8 cellular contexts compared by ENCODE assay signal in genomic region chr2:96773922-96774321, GRCh38. TPM values are rescaled to one million over a fixed set of nuclear protein-coding genes. Genes with fewer than 3 reads are reported as not detected.
A peak's percentile ranks its signal among the peaks of the same experiment; 100 is the strongest.
DNase-seq lines count a peak whose midpoint lies in the region; ATAC-seq and TF ChIP-seq lines count a peak whose summit lies in the region.

No MANE protein-coding gene starts in this region.

- ATAC-seq in GM19463 (IDR thresholded peaks at IDR 0.05; ENCODE audit: unreplicated experiment) = peak; percentile 33

- DNase-seq in NCI-H69 (lab: John Stamatoyannopoulos, UW) (peak; percentile 74), prostate gland (ENCODE audit: low spot score) (peak; percentile 37), MG63 (no peak), erythroblast (lab: John Stamatoyannopoulos, UW) (no peak), GM23248 (no peak), HAP-1 (ENCODE audit: low spot score in 2 of 2) (no peak)
- peak; percentile 70 for DNase-seq in activated naive CD4-positive, alpha-beta T cell treated with anti-CD3 and anti-CD28 coated beads for 36 hours

- WGBS in prostate gland = 47% methylated on average over 7 of the region's 7 CpGs
- 93 to 98% methylated on average over 7 of the region's 7 CpGs for WGBS in GM23248 (ENCODE audit: low coverage in 1 of 2, low lambda C conversion rate in 2 of 2, missing lambda C conversion rate in 2 of 2), 2 experiments

- no peaks in the 10 kb centered on the region for H3K9me3 ChIP-seq in prostate gland
- H3K9me3 ChIP-seq in MG63 = no peaks in the 10 kb centered on the region
- no peaks in the 10 kb centered on the region for H3K9me3 ChIP-seq in GM23248 (ENCODE audit: low read depth)
- H3K9me3 ChIP-seq in HAP-1 = no peaks in the 10 kb centered on the region

- CTCF ChIA-PET in activated naive CD4-positive, alpha-beta T cell treated with anti-CD3 and anti-CD28 coated beads for 36 hours (lab: Charles Lee) = interaction anchor here (0.5 to 2.8 kb wide), 6 partner anchors 11 to 552 kb away, joined by 3 to 46 read pairs (median 4); partner anchors contain the start of genes ANKRD39 and CNNM4

- H3K27ac Mint-ChIP-seq in activated naive CD4-positive, alpha-beta T cell treated with anti-CD3 and anti-CD28 coated beads for 36 hours = peak overlapping the region; percentile 61

- no peak overlapping the region for H3K9ac ChIP-seq in GM23248

- peaks cover 3% of the 10 kb centered on the region for H3K4me1 ChIP-seq in prostate gland (replicated peaks)
- H3K4me1 ChIP-seq in GM23248 (ENCODE audit: insufficient read depth) = no peaks in the 10 kb centered on the region
- H3K4me1 ChIP-seq in HAP-1 = no peaks in the 10 kb centered on the region

- H3F3A ChIP-seq in GM23248 (ENCODE audit: insufficient read depth) = no peaks in the 10 kb centered on the region

- no peaks in the 10 kb centered on the region for H3K27me3 Mint-ChIP-seq in activated naive CD4-positive, alpha-beta T cell treated with anti-CD3 and anti-CD28 coated beads for 36 hours (ENCODE audit: low read depth)

- H3K9me2 ChIP-seq in GM23248 (ENCODE audit: insufficient read depth) = no peaks in the 10 kb centered on the region

- H3K36me3 ChIP-seq in prostate gland (no peaks in the 10 kb centered on the region), MG63 (no peaks in the 10 kb centered on the region), GM23248 (ENCODE audit: low read depth) (no peaks in the 10 kb centered on the region), HAP-1 (replicated peaks) (no peaks in the 10 kb centered on the region)

- peak in 2 of 4 experiments; percentile 31 to 35 for TF ChIP-seq CTCF in prostate gland (IDR thresholded peaks at IDR 0.05)

- H3K4me3 ChIP-seq in prostate gland (peak overlapping the region; percentile 4 to 9), MG63 (no peak overlapping the region), GM23248 (no peak overlapping the region), HAP-1 (no peak overlapping the region)

- peak overlapping the region; percentile 57 for H3K4me3 Mint-ChIP-seq in activated naive CD4-positive, alpha-beta T cell treated with anti-CD3 and anti-CD28 coated beads for 36 hours

- in situ Hi-C loops in GM23248 (cut with MboI) = no loop called here
- in situ Hi-C loops in HAP-1 (cut with MboI; ENCODE audit: low sequenced_read_pairs) = no loop called here

- intact Hi-C loops in activated naive CD4-positive, alpha-beta T cell treated with anti-CD3 and anti-CD28 coated beads for 36 hours (cut with micrococcal nuclease) = loop anchor here (1.0 kb wide), 2 partner anchors 11 to 34 kb away; partner anchors contain the start of gene LMAN2L
- intact Hi-C loops in prostate gland (cut with DNase I) = no loop called here

- no peaks in the 10 kb centered on the region for H3K36me3 Mint-ChIP-seq in activated naive CD4-positive, alpha-beta T cell treated with anti-CD3 and anti-CD28 coated beads for 36 hours (ENCODE audit: low read depth)

- H3K9me3 Mint-ChIP-seq in activated naive CD4-positive, alpha-beta T cell treated with anti-CD3 and anti-CD28 coated beads for 36 hours = no peaks in the 10 kb centered on the region

- H3K27ac ChIP-seq in prostate gland (no peak overlapping the region), GM23248 (no peak overlapping the region)

- no peak overlapping the region for H2AFZ ChIP-seq in GM23248

- peaks cover 21% of the 10 kb centered on the region for H3K4me1 Mint-ChIP-seq in activated naive CD4-positive, alpha-beta T cell treated with anti-CD3 and anti-CD28 coated beads for 36 hours (ENCODE audit: low read depth)

- H3K27me3 ChIP-seq in prostate gland (replicated peaks; ENCODE audit: insufficient read depth) = no peaks in the 10 kb centered on the region
- no peaks in the 10 kb centered on the region for H3K27me3 ChIP-seq in MG63
- no peaks in the 10 kb centered on the region for H3K27me3 ChIP-seq in GM23248 (replicated peaks; ENCODE audit: insufficient read depth)
- no peaks in the 10 kb centered on the region for H3K27me3 ChIP-seq in HAP-1 (ENCODE audit: low read depth)

- no peaks in the 10 kb centered on the region for H4K20me1 ChIP-seq in GM23248 (ENCODE audit: insufficient read depth)

- TF ChIP-seq POLR2A in prostate gland (IDR thresholded peaks at IDR 0.05) (peak; percentile 26), erythroblast (IDR thresholded peaks at IDR 0.05; ENCODE audit: low read length) (no peak)

- no peak overlapping the region for H3K4me2 ChIP-seq in GM23248 (ENCODE audit: unreplicated experiment)

- no peaks in the 10 kb centered on the region for H3K79me2 ChIP-seq in GM23248 (ENCODE audit: insufficient read depth)

RNA-seq across cellular contexts. Expression of gene CNNM4, which starts 13.2 kb away (rescaled TPM):
- 1 to 10 TPM; 5.6 to 6.0 TPM for total RNA-seq in activated naive CD4-positive, alpha-beta T cell treated with anti-CD3 and anti-CD28 coated beads for 36 hours
- 10 to 100 TPM in 1 of 2 donors, 1 to 10 TPM in 1; 9.2 to 13.9 TPM for total RNA-seq in prostate gland
- 1.8 and 3.9 TPM in 2 replicates for total RNA-seq in MG63 (2014; rRNA removed; shearing (Covaris generic); ENCODE audit: low replicate concordance)
- 4.8 and 6.1 TPM in 2 replicates for total RNA-seq in GM23248 (2014; rRNA removed; shearing (Covaris generic))
- 2.4 and 2.8 TPM in 2 replicates for polyA plus RNA-seq in GM23248 (2016; fragmentation: Nextera tagmentation; extraction: Ambion mirVana)

RNA-seq across cellular contexts. Expression of gene LMAN2L, which starts 34.1 kb away (rescaled TPM):
- 1 to 10 TPM; 4.0 to 4.8 TPM for total RNA-seq in activated naive CD4-positive, alpha-beta T cell treated with anti-CD3 and anti-CD28 coated beads for 36 hours
- total RNA-seq in prostate gland = 10 to 100 TPM; 26.1 to 26.8 TPM
- 28.5 and 32.0 TPM in 2 replicates for total RNA-seq in MG63 (2014; rRNA removed; shearing (Covaris generic); ENCODE audit: low replicate concordance)
- total RNA-seq in GM23248 (2014; rRNA removed; shearing (Covaris generic)) = 24.6 and 29.5 TPM in 2 replicates
- polyA plus RNA-seq in GM23248 (2016; fragmentation: Nextera tagmentation; extraction: Ambion mirVana) = 22.3 and 25.5 TPM in 2 replicates

RNA-seq across cellular contexts. Expression of gene CNNM3, which starts 42.1 kb away (rescaled TPM):
- 10 to 100 TPM; 17.3 to 19.9 TPM for total RNA-seq in activated naive CD4-positive, alpha-beta T cell treated with anti-CD3 and anti-CD28 coated beads for 36 hours
- 10 to 100 TPM; 29.7 to 29.8 TPM for total RNA-seq in prostate gland
- total RNA-seq in MG63 (2014; rRNA removed; shearing (Covaris generic); ENCODE audit: low replicate concordance) = 7.1 and 8.5 TPM in 2 replicates
- total RNA-seq in GM23248 (2014; rRNA removed; shearing (Covaris generic)) = 5.0 and 5.2 TPM in 2 replicates
- 0.94 and 0.98 TPM in 2 replicates for polyA plus RNA-seq in GM23248 (2016; fragmentation: Nextera tagmentation; extraction: Ambion mirVana)

Comparison
In these comparisons a context has a peak if more than half of its experiments do, and no peak if none do; other contexts are left out.
1. DNase-seq: peak in NCI-H69 (single experiment), activated naive CD4-positive, alpha-beta T cell treated with anti-CD3 and anti-CD28 coated beads for 36 hours (single experiment) and prostate gland (single experiment); none in MG63 (single experiment), erythroblast (0 of 2), GM23248 (single experiment) and HAP-1 (0 of 2).
2. H3K4me3 ChIP-seq: peak in prostate gland (2 of 2); none in MG63 (single experiment), GM23248 (single experiment) and HAP-1 (single experiment).